16 cellular contexts compared by ENCODE assay signal in the genomic region with DNA sequence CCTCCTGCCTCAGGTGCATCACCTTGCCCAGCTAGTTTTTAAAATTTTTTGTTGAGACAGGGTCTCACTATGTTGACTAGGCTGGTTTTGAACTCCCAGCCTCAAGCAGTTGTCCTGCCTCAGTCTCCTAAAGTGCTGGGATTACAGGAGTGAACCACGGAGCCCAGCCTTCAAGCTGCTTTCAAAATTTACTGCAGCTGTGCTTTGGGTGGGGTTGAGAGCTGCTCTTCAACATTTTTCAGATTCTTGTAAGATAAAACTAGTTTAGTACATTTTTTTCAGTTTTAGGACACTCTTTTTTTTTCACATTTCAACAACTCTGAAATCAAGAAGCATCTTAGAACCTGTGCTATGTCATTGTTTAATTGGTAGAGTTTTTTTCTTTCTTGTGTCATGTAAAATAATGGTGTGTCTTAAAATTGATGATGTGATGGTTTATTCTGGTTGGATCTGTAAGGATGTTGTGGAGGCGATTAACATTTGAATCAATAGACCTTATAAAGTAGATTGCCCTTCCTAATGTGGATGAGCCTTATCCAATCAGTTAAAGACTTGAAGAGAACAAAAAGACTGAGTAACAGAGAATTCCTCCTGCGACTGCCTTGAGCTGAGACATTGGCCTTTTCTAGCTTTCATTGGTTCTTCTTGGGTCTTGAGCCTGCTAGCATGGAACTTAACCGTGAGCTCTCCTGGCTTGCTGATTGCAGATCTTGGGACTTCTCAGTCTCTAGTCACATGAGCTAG.
"Had no signal": no experiment of that assay in that cellular context is flagged by ENCODE, and none has a peak within 500 bp of the region (broad histone marks: within the 10 kb centered on the region; RNA-seq: fewer than 3 reads in every experiment).

No MANE protein-coding gene starts in this region.

- H3K27ac ChIP-seq: body of pancreas, coronary artery, pancreas, spleen, thoracic aorta had no signal

- H3K36me3 ChIP-seq: pancreas, thoracic aorta had no signal

- H3K27me3 Mint-ChIP-seq: activated CD4-positive, alpha-beta T cell treated with anti-CD3 and anti-CD28 coated beads, Interleukin-2, amount 10 ng/mL, durations not matched to agents 24 days and 14 days; activated naive CD8-positive, alpha-beta T cell; naive B cell had no signal

- H3K9me3 ChIP-seq: body of pancreas, pancreas, spleen, stomach, thoracic aorta had no signal

- ATAC-seq: body of pancreas, pancreas had no signal

- H3K27ac Mint-ChIP-seq: activated CD4-positive, alpha-beta T cell treated with anti-CD3 and anti-CD28 coated beads, Interleukin-2, amount 10 ng/mL, durations not matched to agents 24 days and 14 days; activated naive CD8-positive, alpha-beta T cell; naive B cell had no signal

- H3K4me3 Mint-ChIP-seq: activated CD4-positive, alpha-beta T cell treated with anti-CD3 and anti-CD28 coated beads, Interleukin-2, amount 10 ng/mL, durations not matched to agents 24 days and 14 days; activated naive CD8-positive, alpha-beta T cell; naive B cell had no signal

- H3K4me3 ChIP-seq: body of pancreas, coronary artery, pancreas, spleen, stomach, thoracic aorta had no signal

- H3K4me1 ChIP-seq: spleen had no signal

- H3K9me3 Mint-ChIP-seq: activated CD4-positive, alpha-beta T cell treated with anti-CD3 and anti-CD28 coated beads, Interleukin-2, amount 10 ng/mL, durations not matched to agents 24 days and 14 days had no signal

- H3K27me3 ChIP-seq: body of pancreas, pancreas, spleen, stomach had no signal

- DNase-seq: activated CD4-positive, alpha-beta T cell treated with anti-CD3 and anti-CD28 coated beads, Interleukin-2, amount 10 ng/mL, durations not matched to agents 24 days and 14 days; activated CD4-positive, CD25-positive, alpha-beta regulatory T cell; activated CD8-positive, alpha-beta memory T cell treated with anti-CD3 and anti-CD28 coated beads, Interleukin-2, amount 50 U/mL, for 48 hours; activated gamma-delta T cell treated with Interleukin-2 at 50 U/mL for 16 hours; amygdala; body of pancreas; central memory CD4-positive, alpha-beta T cell; effector CD4-positive, alpha-beta T cell; head of caudate nucleus; naive B cell; pancreas; spleen; stomach had no signal
